17 cellular contexts compared by ENCODE assay signal in genomic region chr10:108095932-108096925, GRCh38.
"Had no signal": no experiment of that assay in that cellular context is flagged by ENCODE, and none has a peak within 500 bp of the region (broad histone marks: within the 10 kb centered on the region; RNA-seq: fewer than 3 reads in every experiment).

No MANE protein-coding gene starts in this region.

- ATAC-seq: activated CD8-positive, alpha-beta T cell treated with anti-CD3 and anti-CD28 coated beads, Interleukin-2, amount 10 ng/mL, durations not matched to agents 7 days and 5 days; activated naive CD4-positive, alpha-beta T cell treated with anti-CD3 and anti-CD28 coated beads, Interleukin-2, amount 50 U/mL, for 72 hours; effector memory CD8-positive, alpha-beta T cell; left colon; stimulated activated naive CD8-positive, alpha-beta T cell treated with anti-CD3 and anti-CD28 coated beads, Interleukin-15, amount 100 ng/mL, for 72 hours had no signal

- DNase-seq: activated CD4-positive, alpha-beta T cell treated with anti-CD3 and anti-CD28 coated beads, Interleukin-2, amount 10 ng/mL, durations not matched to agents 24 days and 14 days; activated CD8-positive, alpha-beta T cell treated with anti-CD3 and anti-CD28 coated beads, Interleukin-2, amount 10 ng/mL, durations not matched to agents 7 days and 5 days; activated effector memory CD4-positive, alpha-beta T cell treated with Interleukin-2 at 50 U/mL for 16 hours; activated T-cell treated with anti-CD3 and anti-CD28 coated beads, Interleukin-2, amount 50 U/mL, for 24 hours; effector memory CD8-positive, alpha-beta T cell; foreskin fibroblast; hippocampal formation; left colon; midbrain; nephron progenitor cell; small intestine; stimulated activated CD4-positive, alpha-beta T cell treated with anti-CD3 and anti-CD28 coated beads, Interleukin-4, amount 100 ng/mL, for 1 hour; stimulated activated naive CD8-positive, alpha-beta T cell treated with anti-CD3 and anti-CD28 coated beads, Interleukin-15, amount 100 ng/mL, for 72 hours; T1000 had no signal

- H3K4me3 ChIP-seq: cardiac muscle cell, lung had no signal

- H3K36me3 ChIP-seq: cardiac muscle cell had no signal

- H3K27me3 ChIP-seq: cardiac muscle cell had no signal

- H3K27ac ChIP-seq: cardiac muscle cell had no signal
